1 cellular context compared by ENCODE assay signal in genomic region chr4:10020871-10021676, GRCh38.
TF ChIP-seq lines count a peak whose summit lies in the region.

Gene SLC2A9 (minus strand): TSS chr4:10021497. CDS start chr4:10021429, 68 bp downstream.

TF ChIP-seq in HepG2, 621 proteins besides CTCF, POLR2A, EP300 and RAD21 (continued from another document and continues in another):
- TF ChIP-seq ZFP36 (IDR thresholded peaks at IDR 0.05; ENCODE audit: borderline replicate concordance, low read depth, low read length, partially characterized antibody): no peak
- TF ChIP-seq ISX (CRISPR knock-in tag; conservative IDR thresholded peaks at IDR 0.05): no peak
- no peak for TF ChIP-seq CBX5 (CRISPR knock-in tag; IDR thresholded peaks at IDR 0.05; ENCODE audit: borderline replicate concordance)
- no peak; the same call in 1 of the 2 replicates for TF ChIP-seq SMAD3 (CRISPR knock-in tag; IDR thresholded peaks at IDR 0.05)
- no peak for TF ChIP-seq MATR3 (CRISPR knock-in tag; IDR thresholded peaks at IDR 0.05)
- TF ChIP-seq, protein P1, sequence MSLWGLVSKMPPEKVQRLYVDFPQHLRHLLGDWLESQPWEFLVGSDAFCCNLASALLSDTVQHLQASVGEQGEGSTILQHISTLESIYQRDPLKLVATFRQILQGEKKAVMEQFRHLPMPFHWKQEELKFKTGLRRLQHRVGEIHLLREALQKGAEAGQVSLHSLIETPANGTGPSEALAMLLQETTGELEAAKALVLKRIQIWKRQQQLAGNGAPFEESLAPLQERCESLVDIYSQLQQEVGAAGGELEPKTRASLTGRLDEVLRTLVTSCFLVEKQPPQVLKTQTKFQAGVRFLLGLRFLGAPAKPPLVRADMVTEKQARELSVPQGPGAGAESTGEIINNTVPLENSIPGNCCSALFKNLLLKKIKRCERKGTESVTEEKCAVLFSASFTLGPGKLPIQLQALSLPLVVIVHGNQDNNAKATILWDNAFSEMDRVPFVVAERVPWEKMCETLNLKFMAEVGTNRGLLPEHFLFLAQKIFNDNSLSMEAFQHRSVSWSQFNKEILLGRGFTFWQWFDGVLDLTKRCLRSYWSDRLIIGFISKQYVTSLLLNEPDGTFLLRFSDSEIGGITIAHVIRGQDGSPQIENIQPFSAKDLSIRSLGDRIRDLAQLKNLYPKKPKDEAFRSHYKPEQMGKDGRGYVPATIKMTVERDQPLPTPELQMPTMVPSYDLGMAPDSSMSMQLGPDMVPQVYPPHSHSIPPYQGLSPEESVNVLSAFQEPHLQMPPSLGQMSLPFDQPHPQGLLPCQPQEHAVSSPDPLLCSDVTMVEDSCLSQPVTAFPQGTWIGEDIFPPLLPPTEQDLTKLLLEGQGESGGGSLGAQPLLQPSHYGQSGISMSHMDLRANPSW (CRISPR knock-in tag; IDR thresholded peaks at IDR 0.05; ENCODE audit: borderline replicate concordance): 0 out of 2 replicates have a peak, but pooled peaks have one; percentile 42
- no peak for TF ChIP-seq NFKBIZ (CRISPR knock-in tag; IDR thresholded peaks at IDR 0.05)
- TF ChIP-seq, protein P2, sequence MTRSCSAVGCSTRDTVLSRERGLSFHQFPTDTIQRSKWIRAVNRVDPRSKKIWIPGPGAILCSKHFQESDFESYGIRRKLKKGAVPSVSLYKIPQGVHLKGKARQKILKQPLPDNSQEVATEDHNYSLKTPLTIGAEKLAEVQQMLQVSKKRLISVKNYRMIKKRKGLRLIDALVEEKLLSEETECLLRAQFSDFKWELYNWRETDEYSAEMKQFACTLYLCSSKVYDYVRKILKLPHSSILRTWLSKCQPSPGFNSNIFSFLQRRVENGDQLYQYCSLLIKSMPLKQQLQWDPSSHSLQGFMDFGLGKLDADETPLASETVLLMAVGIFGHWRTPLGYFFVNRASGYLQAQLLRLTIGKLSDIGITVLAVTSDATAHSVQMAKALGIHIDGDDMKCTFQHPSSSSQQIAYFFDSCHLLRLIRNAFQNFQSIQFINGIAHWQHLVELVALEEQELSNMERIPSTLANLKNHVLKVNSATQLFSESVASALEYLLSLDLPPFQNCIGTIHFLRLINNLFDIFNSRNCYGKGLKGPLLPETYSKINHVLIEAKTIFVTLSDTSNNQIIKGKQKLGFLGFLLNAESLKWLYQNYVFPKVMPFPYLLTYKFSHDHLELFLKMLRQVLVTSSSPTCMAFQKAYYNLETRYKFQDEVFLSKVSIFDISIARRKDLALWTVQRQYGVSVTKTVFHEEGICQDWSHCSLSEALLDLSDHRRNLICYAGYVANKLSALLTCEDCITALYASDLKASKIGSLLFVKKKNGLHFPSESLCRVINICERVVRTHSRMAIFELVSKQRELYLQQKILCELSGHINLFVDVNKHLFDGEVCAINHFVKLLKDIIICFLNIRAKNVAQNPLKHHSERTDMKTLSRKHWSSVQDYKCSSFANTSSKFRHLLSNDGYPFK (CRISPR knock-in tag; IDR thresholded peaks at IDR 0.05; ENCODE audit: borderline replicate concordance): peak; percentile 97
- TF ChIP-seq MLLT10 (CRISPR knock-in tag; IDR thresholded peaks at IDR 0.05): no peak
- TF ChIP-seq ZNF512B (CRISPR knock-in tag; IDR thresholded peaks at IDR 0.05; ENCODE audit: borderline replicate concordance): no peak
- TF ChIP-seq ZBTB39 (CRISPR knock-in tag; IDR thresholded peaks at IDR 0.05): no peak
- TF ChIP-seq ZFP91 (CRISPR knock-in tag; IDR thresholded peaks at IDR 0.05; ENCODE audit: borderline replicate concordance): peak; percentile 64; the same call in 1 of the 2 replicates
- TF ChIP-seq, protein P3, sequence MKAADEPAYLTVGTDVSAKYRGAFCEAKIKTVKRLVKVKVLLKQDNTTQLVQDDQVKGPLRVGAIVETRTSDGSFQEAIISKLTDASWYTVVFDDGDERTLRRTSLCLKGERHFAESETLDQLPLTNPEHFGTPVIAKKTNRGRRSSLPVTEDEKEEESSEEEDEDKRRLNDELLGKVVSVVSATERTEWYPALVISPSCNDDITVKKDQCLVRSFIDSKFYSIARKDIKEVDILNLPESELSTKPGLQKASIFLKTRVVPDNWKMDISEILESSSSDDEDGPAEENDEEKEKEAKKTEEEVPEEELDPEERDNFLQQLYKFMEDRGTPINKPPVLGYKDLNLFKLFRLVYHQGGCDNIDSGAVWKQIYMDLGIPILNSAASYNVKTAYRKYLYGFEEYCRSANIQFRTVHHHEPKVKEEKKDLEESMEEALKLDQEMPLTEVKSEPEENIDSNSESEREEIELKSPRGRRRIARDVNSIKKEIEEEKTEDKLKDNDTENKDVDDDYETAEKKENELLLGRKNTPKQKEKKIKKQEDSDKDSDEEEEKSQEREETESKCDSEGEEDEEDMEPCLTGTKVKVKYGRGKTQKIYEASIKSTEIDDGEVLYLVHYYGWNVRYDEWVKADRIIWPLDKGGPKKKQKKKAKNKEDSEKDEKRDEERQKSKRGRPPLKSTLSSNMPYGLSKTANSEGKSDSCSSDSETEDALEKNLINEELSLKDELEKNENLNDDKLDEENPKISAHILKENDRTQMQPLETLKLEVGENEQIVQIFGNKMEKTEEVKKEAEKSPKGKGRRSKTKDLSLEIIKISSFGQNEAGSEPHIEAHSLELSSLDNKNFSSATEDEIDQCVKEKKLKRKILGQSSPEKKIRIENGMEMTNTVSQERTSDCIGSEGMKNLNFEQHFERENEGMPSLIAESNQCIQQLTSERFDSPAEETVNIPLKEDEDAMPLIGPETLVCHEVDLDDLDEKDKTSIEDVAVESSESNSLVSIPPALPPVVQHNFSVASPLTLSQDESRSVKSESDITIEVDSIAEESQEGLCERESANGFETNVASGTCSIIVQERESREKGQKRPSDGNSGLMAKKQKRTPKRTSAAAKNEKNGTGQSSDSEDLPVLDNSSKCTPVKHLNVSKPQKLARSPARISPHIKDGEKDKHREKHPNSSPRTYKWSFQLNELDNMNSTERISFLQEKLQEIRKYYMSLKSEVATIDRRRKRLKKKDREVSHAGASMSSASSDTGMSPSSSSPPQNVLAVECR (CRISPR knock-in tag; IDR thresholded peaks at IDR 0.05; ENCODE audit: borderline replicate concordance): peak; percentile 54; the same call in 1 of the 2 replicates
- TF ChIP-seq, protein P4, sequence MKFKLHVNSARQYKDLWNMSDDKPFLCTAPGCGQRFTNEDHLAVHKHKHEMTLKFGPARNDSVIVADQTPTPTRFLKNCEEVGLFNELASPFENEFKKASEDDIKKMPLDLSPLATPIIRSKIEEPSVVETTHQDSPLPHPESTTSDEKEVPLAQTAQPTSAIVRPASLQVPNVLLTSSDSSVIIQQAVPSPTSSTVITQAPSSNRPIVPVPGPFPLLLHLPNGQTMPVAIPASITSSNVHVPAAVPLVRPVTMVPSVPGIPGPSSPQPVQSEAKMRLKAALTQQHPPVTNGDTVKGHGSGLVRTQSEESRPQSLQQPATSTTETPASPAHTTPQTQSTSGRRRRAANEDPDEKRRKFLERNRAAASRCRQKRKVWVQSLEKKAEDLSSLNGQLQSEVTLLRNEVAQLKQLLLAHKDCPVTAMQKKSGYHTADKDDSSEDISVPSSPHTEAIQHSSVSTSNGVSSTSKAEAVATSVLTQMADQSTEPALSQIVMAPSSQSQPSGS (CRISPR knock-in tag; IDR thresholded peaks at IDR 0.05): 0 out of 2 replicates have a peak, but pooled peaks have one; percentile 39
- no peak; the same call in 1 of the 2 replicates for TF ChIP-seq MAZ (IDR thresholded peaks at IDR 0.05; ENCODE audit: borderline replicate concordance, low read depth, low read length)
- peak; percentile 63 for TF ChIP-seq MAZ (CRISPR knock-in tag; IDR thresholded peaks at IDR 0.05; ENCODE audit: low read depth)
- TF ChIP-seq SCMH1 (CRISPR knock-in tag; IDR thresholded peaks at IDR 0.05; ENCODE audit: borderline replicate concordance): no peak
- TF ChIP-seq ZNF737 (CRISPR knock-in tag; IDR thresholded peaks at IDR 0.05; ENCODE audit: borderline replicate concordance): 0 out of 2 replicates have a peak, but pooled peaks have one; percentile 59
- TF ChIP-seq KDM2A (CRISPR knock-in tag; IDR thresholded peaks at IDR 0.05; ENCODE audit: borderline replicate concordance, low read depth): no peak; the same call in none of the 2 replicates
- peak; percentile 24; the same call in 1 of the 2 replicates for TF ChIP-seq ZNF547 (CRISPR knock-in tag; IDR thresholded peaks at IDR 0.05)
- TF ChIP-seq MNT (IDR thresholded peaks at IDR 0.05): no peak
- TF ChIP-seq RARG (CRISPR knock-in tag; IDR thresholded peaks at IDR 0.05; ENCODE audit: low read depth): no peak
- TF ChIP-seq ZNF772 (CRISPR knock-in tag; IDR thresholded peaks at IDR 0.05): no peak; the same call in 1 of the 2 replicates
- TF ChIP-seq TARDBP (CRISPR knock-in tag; IDR thresholded peaks at IDR 0.05): peak; percentile 61; the same call in 1 of the 2 replicates
- TF ChIP-seq PITX1 (CRISPR knock-in tag; IDR thresholded peaks at IDR 0.05): no peak; the same call in 1 of the 2 replicates
- TF ChIP-seq SP5 (CRISPR knock-in tag; IDR thresholded peaks at IDR 0.05; ENCODE audit: borderline replicate concordance, low read depth): peak; percentile 79
- TF ChIP-seq REPIN1 (CRISPR knock-in tag; IDR thresholded peaks at IDR 0.05; ENCODE audit: borderline replicate concordance, low read depth): 0 out of 2 replicates have a peak, but pooled peaks have one; percentile 46
- TF ChIP-seq RFXAP (CRISPR knock-in tag; IDR thresholded peaks at IDR 0.05; ENCODE audit: borderline replicate concordance): no peak; the same call in 1 of the 2 replicates
- TF ChIP-seq DRAP1 (CRISPR knock-in tag; IDR thresholded peaks at IDR 0.05): peak; percentile 57
- TF ChIP-seq NR1H2 (CRISPR knock-in tag; IDR thresholded peaks at IDR 0.05; ENCODE audit: borderline replicate concordance, low read depth): no peak
- TF ChIP-seq JDP2 (CRISPR knock-in tag; IDR thresholded peaks at IDR 0.05; ENCODE audit: borderline replicate concordance): no peak
- TF ChIP-seq ZNF562 (CRISPR knock-in tag; IDR thresholded peaks at IDR 0.05; ENCODE audit: borderline replicate concordance): no peak
